In genomic region chr2:207166349-207167128, GRCh38 we compare ENCODE assay signal across 1 cellular context.
A peak's percentile ranks its signal among the peaks of the same experiment; 100 is the strongest.
TF ChIP-seq lines count a peak whose summit lies in the region.

No MANE protein-coding gene starts in this region.

TF ChIP-seq in GM12878, 131 proteins besides CTCF, POLR2A, EP300 and RAD21 (continued from another document):
- TF ChIP-seq ZNF592 (IDR thresholded peaks at IDR 0.05) = peak; percentile 54; the same call in 1 of the 2 replicates
- peak; percentile 98 for TF ChIP-seq GATAD2B (conservative IDR thresholded peaks at IDR 0.05; ENCODE audit: low read depth)
- TF ChIP-seq, protein P1, sequence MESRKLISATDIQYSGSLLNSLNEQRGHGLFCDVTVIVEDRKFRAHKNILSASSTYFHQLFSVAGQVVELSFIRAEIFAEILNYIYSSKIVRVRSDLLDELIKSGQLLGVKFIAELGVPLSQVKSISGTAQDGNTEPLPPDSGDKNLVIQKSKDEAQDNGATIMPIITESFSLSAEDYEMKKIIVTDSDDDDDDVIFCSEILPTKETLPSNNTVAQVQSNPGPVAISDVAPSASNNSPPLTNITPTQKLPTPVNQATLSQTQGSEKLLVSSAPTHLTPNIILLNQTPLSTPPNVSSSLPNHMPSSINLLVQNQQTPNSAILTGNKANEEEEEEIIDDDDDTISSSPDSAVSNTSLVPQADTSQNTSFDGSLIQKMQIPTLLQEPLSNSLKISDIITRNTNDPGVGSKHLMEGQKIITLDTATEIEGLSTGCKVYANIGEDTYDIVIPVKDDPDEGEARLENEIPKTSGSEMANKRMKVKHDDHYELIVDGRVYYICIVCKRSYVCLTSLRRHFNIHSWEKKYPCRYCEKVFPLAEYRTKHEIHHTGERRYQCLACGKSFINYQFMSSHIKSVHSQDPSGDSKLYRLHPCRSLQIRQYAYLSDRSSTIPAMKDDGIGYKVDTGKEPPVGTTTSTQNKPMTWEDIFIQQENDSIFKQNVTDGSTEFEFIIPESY (IDR thresholded peaks at IDR 0.05) = no peak
- peak in 1 of 2 experiments; percentile 28; a peak in 1 of 4 replicates for TF ChIP-seq ETV6 (conservative IDR thresholded peaks at IDR 0.05 in 1 of 2, IDR thresholded peaks at IDR 0.05 in 1 of 2; ENCODE audit: borderline replicate concordance in 1 of 2, low read depth in 1 of 2)
- peak; percentile 78 for TF ChIP-seq MEF2B (IDR thresholded peaks at IDR 0.05; ENCODE audit: partially characterized antibody, poor library complexity, severe bottlenecking)
- TF ChIP-seq, protein P2, sequence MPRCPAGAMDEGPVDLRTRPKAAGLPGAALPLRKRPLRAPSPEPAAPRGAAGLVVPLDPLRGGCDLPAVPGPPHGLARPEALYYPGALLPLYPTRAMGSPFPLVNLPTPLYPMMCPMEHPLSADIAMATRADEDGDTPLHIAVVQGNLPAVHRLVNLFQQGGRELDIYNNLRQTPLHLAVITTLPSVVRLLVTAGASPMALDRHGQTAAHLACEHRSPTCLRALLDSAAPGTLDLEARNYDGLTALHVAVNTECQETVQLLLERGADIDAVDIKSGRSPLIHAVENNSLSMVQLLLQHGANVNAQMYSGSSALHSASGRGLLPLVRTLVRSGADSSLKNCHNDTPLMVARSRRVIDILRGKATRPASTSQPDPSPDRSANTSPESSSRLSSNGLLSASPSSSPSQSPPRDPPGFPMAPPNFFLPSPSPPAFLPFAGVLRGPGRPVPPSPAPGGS (IDR thresholded peaks at IDR 0.05; ENCODE audit: borderline replicate concordance, insufficient read depth, low read depth, low read length, poor library complexity, severe bottlenecking) = no peak
- TF ChIP-seq RB1 (IDR thresholded peaks at IDR 0.05; ENCODE audit: borderline replicate concordance) = peak; percentile 93; the same call in 1 of the 2 replicates
- TF ChIP-seq ESRRA (IDR thresholded peaks at IDR 0.05; ENCODE audit: low read length) = 0 out of 2 replicates have a peak, but pooled peaks have one; percentile 17
